1 cellular context compared by ENCODE assay signal in genomic region chr1:153683853-153684252, GRCh38.
TF ChIP-seq lines count a peak whose summit lies in the region.

No MANE protein-coding gene starts in this region.

TF ChIP-seq in endothelial cell of umbilical vein, 7 proteins besides CTCF, POLR2A, EP300 and RAD21:
- no peak for TF ChIP-seq MYC (IDR thresholded peaks at IDR 0.05; ENCODE audit: low read depth, low read length)
- no peak for TF ChIP-seq JUN (IDR thresholded peaks at IDR 0.05; ENCODE audit: borderline replicate concordance, insufficient read depth, insufficient read length, low read depth)
- no peak for TF ChIP-seq POLR2AphosphoS5 (IDR thresholded peaks at IDR 0.05; ENCODE audit: insufficient read depth, low read depth, low read length)
- no peak for TF ChIP-seq EZH2 (IDR thresholded peaks at IDR 0.05; ENCODE audit: borderline replicate concordance, low read depth, low read length, severe bottlenecking)
- no peak for TF ChIP-seq FOS (IDR thresholded peaks at IDR 0.05; ENCODE audit: borderline replicate concordance, insufficient read depth, low read length)
- no peak for TF ChIP-seq GATA2 (IDR thresholded peaks at IDR 0.05; ENCODE audit: insufficient read depth, insufficient read length, low read depth, low read length)
- TF ChIP-seq MAX (IDR thresholded peaks at IDR 0.05; ENCODE audit: insufficient read depth, insufficient read length), result no peak
